Comparison of ENCODE assay signal across 9 cellular contexts in genomic region chr11:22304337-22304961, GRCh38. TPM values are rescaled to one million over a fixed set of nuclear protein-coding genes. Genes with fewer than 3 reads are reported as not detected.
DNase-seq lines count a peak whose midpoint lies in the region; ATAC-seq, FAIRE-seq and TF ChIP-seq lines count a peak whose summit lies in the region.
"Had no signal": no experiment of that assay in that cellular context is flagged by ENCODE, and none has a peak within 500 bp of the region (broad histone marks: within the 10 kb centered on the region; RNA-seq: fewer than 3 reads in every experiment).

No MANE protein-coding gene starts in this region.

- no peaks in the 10 kb centered on the region for H3K9me2 ChIP-seq in GM23338 (ENCODE audit: insufficient read depth)

- H3K79me2 ChIP-seq in GM23338 (replicated peaks; ENCODE audit: insufficient read depth), result no peaks in the 10 kb centered on the region

- no peak overlapping the region for H3K4me3 Mint-ChIP-seq in GM23338
- H3K4me3 Mint-ChIP-seq: IgD-negative memory B cell had no signal

- no peak overlapping the region for H3K27ac Mint-ChIP-seq in GM23338
- H3K27ac Mint-ChIP-seq: IgD-negative memory B cell had no signal

- ATAC-seq in GM23338, result no peak; the same call in 2 of the 3 replicates

- no peaks in the 10 kb centered on the region for H3F3A ChIP-seq in GM23338 (replicated peaks; ENCODE audit: low read depth)

- no peaks in the 10 kb centered on the region for H4K20me1 ChIP-seq in GM23338 (replicated peaks; ENCODE audit: insufficient read depth)

- H3K27ac ChIP-seq in GM23338 (ENCODE audit: low read depth), result no peak overlapping the region

- H3K36me3 Mint-ChIP-seq in GM23338 (ENCODE audit: low read depth), result no peaks in the 10 kb centered on the region
- H3K36me3 Mint-ChIP-seq: IgD-negative memory B cell had no signal

- H3K9me3 Mint-ChIP-seq in GM23338, result no peaks in the 10 kb centered on the region
- H3K9me3 Mint-ChIP-seq: IgD-negative memory B cell had no signal

- FAIRE-seq in D721Med (lab: Jason Lieb, UNC), result no peak

- H3K4me1 Mint-ChIP-seq in GM23338, result no peaks in the 10 kb centered on the region

- no peaks in the 10 kb centered on the region for H3K27me3 Mint-ChIP-seq in GM23338 (ENCODE audit: insufficient read depth, low read depth, poor library complexity)
- H3K27me3 Mint-ChIP-seq: IgD-negative memory B cell had no signal

- H3K36me3 ChIP-seq in GM23338 (ENCODE audit: insufficient read depth) (no peaks in the 10 kb centered on the region), kidney epithelial cell (ENCODE audit: control insufficient read depth, insufficient read depth, low read length) (no peaks in the 10 kb centered on the region)

- H3K4me3 ChIP-seq in GM23338 (no peak overlapping the region), kidney epithelial cell (ENCODE audit: low read depth, low read length) (no peak overlapping the region)

- TF ChIP-seq CTCF in D721Med (IDR thresholded peaks at IDR 0.05; ENCODE audit: insufficient read depth, missing control alignments), result peak; percentile 61
- peak; percentile 59 to 76 for TF ChIP-seq CTCF in GM23338 (conservative IDR thresholded peaks at IDR 0.05; ENCODE audit: low read depth in 2 of 2)
- peak; percentile 45 for TF ChIP-seq CTCF in kidney epithelial cell (IDR thresholded peaks at IDR 0.05; ENCODE audit: insufficient read depth, low read length, poor library complexity, severe bottlenecking)

- H2AFZ ChIP-seq in GM23338, result no peak overlapping the region

- H3K27me3 ChIP-seq in GM23338 (ENCODE audit: insufficient read depth), result no peaks in the 10 kb centered on the region
- no peaks in the 10 kb centered on the region for H3K27me3 ChIP-seq in kidney epithelial cell (ENCODE audit: control insufficient read depth, insufficient read depth, low read length)

- H3K4me2 ChIP-seq in GM23338, result no peak overlapping the region

- no peaks in the 10 kb centered on the region for H3K4me1 ChIP-seq in GM23338 (ENCODE audit: insufficient read depth)

- DNase-seq in D721Med (ENCODE audit: insufficient read length, low spot score), result no peak
- DNase-seq in GM23338 (ENCODE audit: low spot score), result peak; percentile 76
- DNase-seq in NCI-H2081 treated with DMSO at 0.1 percent for 48 hours (lab: John Stamatoyannopoulos, UW), result peak; percentile 31
- DNase-seq in amniotic stem cell (lab: John Stamatoyannopoulos, UW), result peak; percentile 18
- peak; percentile 16 for DNase-seq in kidney epithelial cell (ENCODE audit: low read depth)
- no peak for DNase-seq in activated gamma-delta T cell treated with Interleukin-2 at 50 U/mL for 16 hours
- DNase-seq in hypothalamus (lab: John Stamatoyannopoulos, UW), result no peak
- DNase-seq in activated T-cell treated with anti-CD3 and anti-CD28 coated beads, Interleukin-2, amount 50 U/mL, for 1 hour, result no peak

TF ChIP-seq in GM23338, 12 proteins besides CTCF, POLR2A, EP300 and RAD21:
- TF ChIP-seq POLR2AphosphoS5 (IDR thresholded peaks at IDR 0.05; ENCODE audit: low read depth) (no peak), REST (IDR thresholded peaks at IDR 0.05; ENCODE audit: unreplicated experiment) (no peak)

RNA-seq across cellular contexts. Expression of gene SLC17A6, which starts 33.7 kb away (rescaled TPM):
- 0.16 and 0.31 TPM in 2 replicates for total RNA-seq in GM23338 (2014; rRNA removed; shearing (Covaris generic))
- 0.31 and 0.38 TPM in 2 replicates for polyA plus RNA-seq in GM23338 (2016; fragmentation: Nextera tagmentation; extraction: Ambion mirVana)
- total RNA-seq in kidney epithelial cell, result not detected in 2 replicates
- polyA plus RNA-seq: IgD-negative memory B cell had no signal

Comparison
In these comparisons a context has a peak if more than half of its experiments do, and no peak if none do; other contexts are left out.
1. DNase-seq: peak in GM23338 (single experiment), NCI-H2081 treated with DMSO at 0.1 percent for 48 hours (single experiment), amniotic stem cell (single experiment) and kidney epithelial cell (single experiment); none in D721Med (single experiment), activated gamma-delta T cell treated with Interleukin-2 at 50 U/mL for 16 hours (single experiment), hypothalamus (0 of 51) and activated T-cell treated with anti-CD3 and anti-CD28 coated beads, Interleukin-2, amount 50 U/mL, for 1 hour (single experiment).
2. Peak in every context shown above with its lines, with median percentiles within 50 percentile points of each other: CTCF ChIP-seq.